ENCODE assay signal across 8 cellular contexts in the genomic region with DNA sequence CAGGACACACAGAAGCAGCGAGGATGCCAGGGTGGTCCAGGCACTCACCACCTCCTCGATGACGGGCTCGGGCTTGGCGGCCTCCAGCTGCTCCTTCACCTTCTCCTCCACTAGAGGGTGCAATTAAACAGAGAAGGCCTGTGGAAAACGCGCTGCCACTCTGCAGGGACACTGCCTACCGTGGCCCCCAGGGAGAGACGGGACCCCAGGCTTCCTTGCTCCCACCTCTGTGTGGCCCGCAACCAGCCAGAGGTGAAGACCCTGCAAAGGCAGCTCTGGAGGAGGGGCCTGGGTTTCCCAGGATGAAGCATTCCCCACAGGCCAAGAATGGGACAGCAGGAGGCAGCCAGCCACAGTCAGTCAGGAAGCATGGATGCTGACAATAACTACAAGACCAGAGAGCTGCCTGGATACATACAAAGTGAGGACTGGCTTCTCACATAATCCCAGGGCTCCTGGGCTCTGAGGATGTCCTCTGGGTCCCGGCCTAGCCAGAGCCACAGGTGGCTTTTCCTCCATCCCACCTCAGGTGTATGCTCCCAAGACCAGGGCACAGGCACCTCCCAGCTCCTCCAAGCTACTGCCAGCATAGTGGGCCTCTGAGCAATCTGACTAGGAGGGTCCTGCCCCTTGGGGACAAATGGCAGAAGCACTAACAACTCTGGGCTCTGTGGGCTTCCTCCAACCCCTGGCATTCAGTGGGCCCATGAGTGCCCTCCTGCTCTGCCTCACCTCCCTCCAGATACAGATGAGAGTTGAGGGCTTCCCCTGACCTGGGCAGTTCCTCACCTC. TPM values are rescaled to one million over a fixed set of nuclear protein-coding genes. Genes with fewer than 3 reads are reported as not detected.
DNase-seq lines count a peak whose midpoint lies in the region; ATAC-seq and TF ChIP-seq lines count a peak whose summit lies in the region.

No MANE protein-coding gene starts in this region.

- peak; percentile 30 for ATAC-seq in activated T-helper 17 cell treated with anti-CD3 and anti-CD28 coated beads, Interleukin-2, amount 50 U/mL, for 72 hours (replicated peaks)
- no peak for ATAC-seq in HG02588 (IDR thresholded peaks at IDR 0.05; ENCODE audit: unreplicated experiment)
- no peak for ATAC-seq in GM18505 (IDR thresholded peaks at IDR 0.05; ENCODE audit: unreplicated experiment)

- no peak overlapping the region for H3K4me3 ChIP-seq in KMS-11 (IDR thresholded peaks at IDR 0.05; ENCODE audit: insufficient read depth, low read depth, low read length)

- DNase-seq in COLO668 (lab: John Stamatoyannopoulos, UW; ENCODE audit: unreplicated experiment): peak; percentile 11
- DNase-seq in germinal center (ENCODE audit: low spot score): peak; percentile 60
- peak; percentile 81 for DNase-seq in posterior vena cava (ENCODE audit: low spot score)
- DNase-seq in activated effector memory CD4-positive, alpha-beta T cell treated with anti-CD3 and anti-CD28 coated beads, Interleukin-2, amount 50 U/mL, for 16 hours: no peak

- H3K4me1 Mint-ChIP-seq in activated T-helper 17 cell treated with anti-CD3 and anti-CD28 coated beads, Interleukin-2, amount 50 U/mL, for 72 hours: peaks cover 15% of the 10 kb centered on the region

- H3K27me3 Mint-ChIP-seq in activated T-helper 17 cell treated with anti-CD3 and anti-CD28 coated beads, Interleukin-2, amount 50 U/mL, for 72 hours: no peaks in the 10 kb centered on the region

- H3K27me3 ChIP-seq in KMS-11 (ENCODE audit: insufficient read depth, low read depth): no peaks in the 10 kb centered on the region

- peak overlapping the region; percentile 54 for H3K27ac Mint-ChIP-seq in activated T-helper 17 cell treated with anti-CD3 and anti-CD28 coated beads, Interleukin-2, amount 50 U/mL, for 72 hours

- peaks cover 92% of the 10 kb centered on the region for H3K36me3 Mint-ChIP-seq in activated T-helper 17 cell treated with anti-CD3 and anti-CD28 coated beads, Interleukin-2, amount 50 U/mL, for 72 hours (ENCODE audit: low read depth)

- no peaks in the 10 kb centered on the region for H3K79me2 ChIP-seq in KMS-11 (ENCODE audit: insufficient read depth, low read depth)

- H3K9me3 Mint-ChIP-seq in activated T-helper 17 cell treated with anti-CD3 and anti-CD28 coated beads, Interleukin-2, amount 50 U/mL, for 72 hours: peaks cover 2% of the 10 kb centered on the region

- peak; percentile 41 for TF ChIP-seq CTCF in KMS-11 (conservative IDR thresholded peaks at IDR 0.05; ENCODE audit: low read depth, low read length)

- no peaks in the 10 kb centered on the region for H4K20me1 ChIP-seq in KMS-11 (ENCODE audit: insufficient read depth)

- H3K27ac ChIP-seq in KMS-11: no peak overlapping the region

- H3K36me3 ChIP-seq in KMS-11 (ENCODE audit: insufficient read depth): no peaks in the 10 kb centered on the region

- no peak overlapping the region for H2AFZ ChIP-seq in KMS-11 (ENCODE audit: low read depth)

- peaks cover 19% of the 10 kb centered on the region for H3K4me1 ChIP-seq in KMS-11 (ENCODE audit: low read depth, poor library complexity, severe bottlenecking)

- intact Hi-C loops in posterior vena cava (cut with DNase I): loop anchor here (5.0 to 10.0 kb wide), 2 partner anchors 74 to 241 kb away; a partner anchor contains a TSS

- no peak overlapping the region for H3K4me3 Mint-ChIP-seq in activated T-helper 17 cell treated with anti-CD3 and anti-CD28 coated beads, Interleukin-2, amount 50 U/mL, for 72 hours

- H3K4me2 ChIP-seq in KMS-11: no peak overlapping the region

- no peak for TF ChIP-seq POLR2A in GM18505 (IDR thresholded peaks at IDR 0.05; ENCODE audit: borderline replicate concordance, extremely low read depth, insufficient read depth, insufficient read length)

- no peak overlapping the region for H3K9ac ChIP-seq in KMS-11

RNA-seq across cellular contexts. Expression of a gene that starts 46.2 kb away (rescaled TPM):
- total RNA-seq in activated T-helper 17 cell treated with anti-CD3 and anti-CD28 coated beads, Interleukin-2, amount 50 U/mL, for 72 hours: not detected
- 10 to 100 TPM in 1 of 2 donors, 1 to 10 TPM in 1; 5.8 to 17.9 TPM for total RNA-seq in posterior vena cava

RNA-seq across cellular contexts. Expression of a gene that starts 52.8 kb away (rescaled TPM):
- 10 to 100 TPM; 46.9 to 59.8 TPM for total RNA-seq in activated T-helper 17 cell treated with anti-CD3 and anti-CD28 coated beads, Interleukin-2, amount 50 U/mL, for 72 hours
- 10 to 100 TPM; 21.5 to 26.0 TPM for total RNA-seq in posterior vena cava

RNA-seq across cellular contexts. Expression of a gene that starts 55.7 kb away (rescaled TPM):
- 100 to 1,000 TPM; 140 to 169 TPM for total RNA-seq in activated T-helper 17 cell treated with anti-CD3 and anti-CD28 coated beads, Interleukin-2, amount 50 U/mL, for 72 hours
- total RNA-seq in posterior vena cava: 10 to 100 TPM; 26.0 to 33.1 TPM

Comparison
In these comparisons a context has a peak if more than half of its experiments do, and no peak if none do; other contexts are left out.
1. RNA of a gene that starts 46.2 kb away (total RNA-seq): 5.8 to 17.9 TPM in posterior vena cava; not detected in activated T-helper 17 cell treated with anti-CD3 and anti-CD28 coated beads, Interleukin-2, amount 50 U/mL, for 72 hours; every median in the first group is over 4 times any median in the second.
2. RNA of a gene that starts 55.7 kb away (total RNA-seq): 140 to 169 TPM in activated T-helper 17 cell treated with anti-CD3 and anti-CD28 coated beads, Interleukin-2, amount 50 U/mL, for 72 hours; 26.0 to 33.1 TPM in posterior vena cava; every median in the first group is over 4 times any median in the second.